Comparison of ENCODE assay signal across 25 cellular contexts in genomic region chr18:45887585-45887984, GRCh38.
DNase-seq lines count a peak whose midpoint lies in the region; ATAC-seq and TF ChIP-seq lines count a peak whose summit lies in the region.
"Had no signal": no experiment of that assay in that cellular context is flagged by ENCODE, and none has a peak within 500 bp of the region (broad histone marks: within the 10 kb centered on the region; RNA-seq: fewer than 3 reads in every experiment).

No MANE protein-coding gene starts in this region.

- H3K36me3 Mint-ChIP-seq in activated T-helper 17 cell treated with anti-CD3 and anti-CD28 coated beads, Interleukin-2, amount 50 U/mL, for 72 hours (ENCODE audit: low read depth): peaks cover 84% of the 10 kb centered on the region
- H3K36me3 Mint-ChIP-seq in immature natural killer cell: peaks cover 10 to 40% (median 40%) of the 10 kb centered on the region in 3 donors

- H2AFZ ChIP-seq in IMR-90 (replicated peaks; ENCODE audit: low read length, poor library complexity): no peak overlapping the region
- no peak overlapping the region for H2AFZ ChIP-seq in trophoblast cell (ENCODE audit: insufficient read depth, low read length, poor library complexity)

- no peak for TF ChIP-seq RAD21 in IMR-90 (IDR thresholded peaks at IDR 0.05; ENCODE audit: low read length)

- H3K4me1 ChIP-seq in IMR-90 (ENCODE audit: control insufficient read depth, insufficient read depth, low read length): 0 out of 2 replicates have a peak, but pooled peaks cover 2% of the 10 kb centered on the region
- no peaks in the 10 kb centered on the region for H3K4me1 ChIP-seq in trophoblast cell (ENCODE audit: control insufficient read depth in 1 of 2, insufficient read depth in 2 of 2, low read length in 2 of 2)
- H3K4me1 ChIP-seq: BE2C had no signal

- no peak overlapping the region for H4K5ac ChIP-seq in IMR-90 (ENCODE audit: low read depth, low read length)

- no CpG with 5 or more reads among the region's 5 CpGs for WGBS in IMR-90 (ENCODE audit: extremely low coverage in 2 of 2, insufficient read length in 1 of 2), 2 experiments
- no CpG with 5 or more reads among the region's 5 CpGs for WGBS in trophoblast cell (ENCODE audit: extremely low coverage, insufficient coverage, insufficient read length)

- H3K4me3 Mint-ChIP-seq in activated T-helper 17 cell treated with anti-CD3 and anti-CD28 coated beads, Interleukin-2, amount 50 U/mL, for 72 hours: no peak overlapping the region
- H3K4me3 Mint-ChIP-seq in immature natural killer cell: no peak overlapping the region
- H3K4me3 Mint-ChIP-seq: CD14-positive monocyte; CD4-positive, alpha-beta memory T cell; CD4-positive, CD25-positive, alpha-beta regulatory T cell; CD8-positive, alpha-beta memory T cell had no signal

- no peak overlapping the region for H3K4me2 ChIP-seq in IMR-90 (ENCODE audit: low read depth, low read length)
- no peak overlapping the region for H3K4me2 ChIP-seq in trophoblast cell (ENCODE audit: low read length)
- H3K4me2 ChIP-seq: BLaER1 had no signal

- H3K27me3 ChIP-seq in IMR-90 (ENCODE audit: control insufficient read depth, insufficient read depth, low read length) (no peaks in the 10 kb centered on the region), trophoblast cell (ENCODE audit: insufficient read depth, low read length) (no peaks in the 10 kb centered on the region)
- H3K27me3 ChIP-seq: BE2C, BLaER1 had no signal

- no peaks in the 10 kb centered on the region for H3K27me3 Mint-ChIP-seq in activated T-helper 17 cell treated with anti-CD3 and anti-CD28 coated beads, Interleukin-2, amount 50 U/mL, for 72 hours
- peaks cover 0 to 1% (median 0%) of the 10 kb centered on the region in 3 donors for H3K27me3 Mint-ChIP-seq in immature natural killer cell (ENCODE audit: low read depth in 3 of 3)
- H3K27me3 Mint-ChIP-seq: CD4-positive, alpha-beta memory T cell; CD4-positive, CD25-positive, alpha-beta regulatory T cell; CD8-positive, alpha-beta memory T cell had no signal

- intact Hi-C loops in IMR-90 (cut with micrococcal nuclease): no loop called here

- no peak overlapping the region for H2BK15ac ChIP-seq in IMR-90 (ENCODE audit: low read depth, low read length)

- H4K20me1 ChIP-seq in IMR-90 (ENCODE audit: insufficient read depth, low read length): no peaks in the 10 kb centered on the region

- no peak overlapping the region for H3K9ac ChIP-seq in IMR-90 (ENCODE audit: low read depth, low read length)
- H3K9ac ChIP-seq in trophoblast cell (ENCODE audit: low read length): no peak overlapping the region
- H3K9ac ChIP-seq: BLaER1 had no signal

- no peak for TF ChIP-seq POLR2A in IMR-90 (IDR thresholded peaks at IDR 0.05; ENCODE audit: low read depth, low read length)

- in situ Hi-C loops in IMR-90 (cut with MboI; ENCODE audit: low sequenced_read_pairs): no loop called here

- no peaks in the 10 kb centered on the region for H3K9me3 ChIP-seq in IMR-90 (ENCODE audit: control insufficient read depth, insufficient read depth, low read length)
- no peaks in the 10 kb centered on the region for H3K9me3 ChIP-seq in trophoblast cell (ENCODE audit: insufficient read depth, low read depth, low read length)
- H3K9me3 ChIP-seq: BE2C, BLaER1 had no signal

- H3K23ac ChIP-seq in IMR-90 (ENCODE audit: low read depth, low read length) (no peak overlapping the region), trophoblast cell (ENCODE audit: low read length) (no peak overlapping the region)

- dilution Hi-C loops in IMR-90 (cut with HindIII; ENCODE audit: low sequenced_read_pairs, unreplicated experiment): no loop called here

- POLR2A ChIA-PET in IMR-90 (lab: Charles Lee; ENCODE audit: unreplicated experiment): no interaction called here

- H3K4ac ChIP-seq in IMR-90 (ENCODE audit: low read depth, low read length) (no peak overlapping the region), trophoblast cell (ENCODE audit: low read depth, low read length) (no peak overlapping the region)

- no peak overlapping the region for H2BK5ac ChIP-seq in IMR-90 (ENCODE audit: low read depth, low read length, poor library complexity, severe bottlenecking)
- H2BK5ac ChIP-seq in trophoblast cell (ENCODE audit: low read depth, low read length, poor library complexity): no peak overlapping the region

- CTCF ChIA-PET in IMR-90 (lab: Yijun Ruan, JAX): no interaction called here

- TF ChIP-seq CTCF in IMR-90 (conservative IDR thresholded peaks at IDR 0.05; ENCODE audit: low read depth, low read length): no peak

- H3K14ac ChIP-seq in IMR-90 (replicated peaks; ENCODE audit: low read depth, low read length) (no peak overlapping the region), trophoblast cell (ENCODE audit: low read length) (no peak overlapping the region)

- H2BK120ac ChIP-seq in IMR-90 (ENCODE audit: low read depth, low read length): no peak overlapping the region
- no peak overlapping the region for H2BK120ac ChIP-seq in trophoblast cell (ENCODE audit: insufficient read depth, low read length, poor library complexity)

- H4K91ac ChIP-seq in IMR-90 (ENCODE audit: insufficient read depth, low read depth, low read length) (no peak overlapping the region), trophoblast cell (ENCODE audit: low read depth, low read length) (no peak overlapping the region)

- no peak overlapping the region for H2BK20ac ChIP-seq in IMR-90 (ENCODE audit: low read depth, low read length)

- H2BK12ac ChIP-seq in trophoblast cell (ENCODE audit: low read length): no peak overlapping the region

- peaks cover 35% of the 10 kb centered on the region for H3K36me3 ChIP-seq in IMR-90 (ENCODE audit: control insufficient read depth, insufficient read depth, low read length)
- peaks cover 5% of the 10 kb centered on the region in 2 experiments for H3K36me3 ChIP-seq in trophoblast cell (ENCODE audit: control insufficient read depth in 1 of 2, insufficient read depth in 2 of 2, low read length in 2 of 2)
- H3K36me3 ChIP-seq: BE2C had no signal

- H3K4me3 ChIP-seq in IMR-90 (ENCODE audit: insufficient read depth, low read depth, low read length) (no peak overlapping the region), trophoblast cell (ENCODE audit: low read depth, low read length) (no peak overlapping the region)
- H3K4me3 ChIP-seq: BLaER1, GM12878 had no signal

- H3K4me1 Mint-ChIP-seq in activated T-helper 17 cell treated with anti-CD3 and anti-CD28 coated beads, Interleukin-2, amount 50 U/mL, for 72 hours: no peaks in the 10 kb centered on the region
- H3K4me1 Mint-ChIP-seq in immature natural killer cell: peaks cover 29 to 31% of the 10 kb centered on the region in 2 donors

- H3K9me1 ChIP-seq in IMR-90 (ENCODE audit: insufficient read depth, low read length): no peaks in the 10 kb centered on the region; the same call in 1 of the 2 replicates

- H2AK9ac ChIP-seq in IMR-90 (replicated peaks; ENCODE audit: low read depth, low read length, poor library complexity): no peak overlapping the region

- no peak overlapping the region for H3K18ac ChIP-seq in IMR-90 (ENCODE audit: low read depth, low read length)
- H3K18ac ChIP-seq in trophoblast cell (ENCODE audit: low read length): no peak overlapping the region

- no peak overlapping the region for H4K12ac ChIP-seq in trophoblast cell (ENCODE audit: low read depth, low read length)

- no peaks in the 10 kb centered on the region for H3K9me3 Mint-ChIP-seq in activated T-helper 17 cell treated with anti-CD3 and anti-CD28 coated beads, Interleukin-2, amount 50 U/mL, for 72 hours
- H3K9me3 Mint-ChIP-seq in immature natural killer cell: no peaks in the 10 kb centered on the region
- H3K9me3 Mint-ChIP-seq: CD4-positive, alpha-beta memory T cell; CD4-positive, CD25-positive, alpha-beta regulatory T cell; CD8-positive, alpha-beta memory T cell had no signal

- peaks cover 6 to 12% of the 10 kb centered on the region in 2 experiments for H3K79me1 ChIP-seq in IMR-90 (ENCODE audit: low read depth in 1 of 2, low read length in 2 of 2)
- no peaks in the 10 kb centered on the region for H3K79me1 ChIP-seq in trophoblast cell (ENCODE audit: low read length)

- H4K8ac ChIP-seq in IMR-90 (ENCODE audit: low read depth in 2 of 2, low read length in 2 of 2) (no peak overlapping the region), trophoblast cell (ENCODE audit: low read depth, low read length) (no peak overlapping the region)

- DNase-seq in IMR-90: no peak
- DNase-seq in immature natural killer cell: no peak
- peak; percentile 22 to 62 for DNase-seq in trophoblast cell
- DNase-seq in activated CD8-positive, alpha-beta memory T cell treated with anti-CD3 and anti-CD28 coated beads for 24 hours: no peak
- DNase-seq in UCSD-AML1 (lab: John Stamatoyannopoulos, UW; ENCODE audit: unreplicated experiment): no peak
- no peak for DNase-seq in stimulated activated CD4-positive, alpha-beta T cell treated with anti-CD3 and anti-CD28 coated beads, Interleukin-1b, Interleukin-23, amount 100 ng/mL, for 48 hours
- DNase-seq: 8988T; ACHN; BE2C; C1 segment of cervical spinal cord; CD4-positive, alpha-beta memory T cell; CD4-positive, CD25-positive, alpha-beta regulatory T cell; CD8-positive, alpha-beta memory T cell; COR-L47; DMS 273 treated with DMSO at 0.1 percent for 48 hours; DMS153; DMS53; DMS79; DND-41; EL; GDM1 had no signal

- peak; percentile 33; the same call in 1 of the 2 replicates for ATAC-seq in IMR-90 (ENCODE audit: low read depth)
- no peak for ATAC-seq in activated T-helper 17 cell treated with anti-CD3 and anti-CD28 coated beads, Interleukin-2, amount 50 U/mL, for 72 hours (replicated peaks)
- ATAC-seq: GM12878 had no signal

- no TSS peak for BruUV-seq in IMR-90 (replicated peaks; lab: Mats Ljungman, UMichigan)

- no peak overlapping the region for H3K56ac ChIP-seq in IMR-90 (ENCODE audit: extremely low read depth, insufficient read depth, low read length)

- H3K27ac ChIP-seq in IMR-90 (ENCODE audit: insufficient read depth, low read length): no peak overlapping the region
- no peak overlapping the region for H3K27ac ChIP-seq in trophoblast cell (ENCODE audit: low read depth, low read length)
- H3K27ac ChIP-seq: BLaER1 had no signal

- peak overlapping the region; percentile 41 for H3K27ac Mint-ChIP-seq in activated T-helper 17 cell treated with anti-CD3 and anti-CD28 coated beads, Interleukin-2, amount 50 U/mL, for 72 hours
- peak overlapping the region; percentile 18 to 78 (median 52) for H3K27ac Mint-ChIP-seq in immature natural killer cell
- H3K27ac Mint-ChIP-seq: CD8-positive, alpha-beta memory T cell had no signal

- no peak overlapping the region for H2AK5ac ChIP-seq in IMR-90 (ENCODE audit: low read depth, low read length)
- H2AK5ac ChIP-seq in trophoblast cell (ENCODE audit: low read length): no peak overlapping the region

- no peaks in the 10 kb centered on the region for H3K79me2 ChIP-seq in trophoblast cell (ENCODE audit: control insufficient read depth, insufficient read depth, low read length, poor library complexity)

TF ChIP-seq in IMR-90, 13 proteins besides CTCF, POLR2A, EP300 and RAD21 (continues in another document):
- TF ChIP-seq RFX5 (IDR thresholded peaks at IDR 0.05; ENCODE audit: low read depth, low read length) (no peak), CEBPB (IDR thresholded peaks at IDR 0.05; ENCODE audit: low read depth, low read length) (no peak)

Comparison
In these comparisons a context has a peak if more than half of its experiments do, and no peak if none do; other contexts are left out.
1. DNase-seq: peak in trophoblast cell (2 of 2); none in IMR-90 (single experiment), immature natural killer cell (0 of 3), activated CD8-positive, alpha-beta memory T cell treated with anti-CD3 and anti-CD28 coated beads for 24 hours (single experiment), UCSD-AML1 (single experiment) and stimulated activated CD4-positive, alpha-beta T cell treated with anti-CD3 and anti-CD28 coated beads, Interleukin-1b, Interleukin-23, amount 100 ng/mL, for 48 hours (single experiment).